8 cellular contexts compared by ENCODE assay signal in the genomic region with DNA sequence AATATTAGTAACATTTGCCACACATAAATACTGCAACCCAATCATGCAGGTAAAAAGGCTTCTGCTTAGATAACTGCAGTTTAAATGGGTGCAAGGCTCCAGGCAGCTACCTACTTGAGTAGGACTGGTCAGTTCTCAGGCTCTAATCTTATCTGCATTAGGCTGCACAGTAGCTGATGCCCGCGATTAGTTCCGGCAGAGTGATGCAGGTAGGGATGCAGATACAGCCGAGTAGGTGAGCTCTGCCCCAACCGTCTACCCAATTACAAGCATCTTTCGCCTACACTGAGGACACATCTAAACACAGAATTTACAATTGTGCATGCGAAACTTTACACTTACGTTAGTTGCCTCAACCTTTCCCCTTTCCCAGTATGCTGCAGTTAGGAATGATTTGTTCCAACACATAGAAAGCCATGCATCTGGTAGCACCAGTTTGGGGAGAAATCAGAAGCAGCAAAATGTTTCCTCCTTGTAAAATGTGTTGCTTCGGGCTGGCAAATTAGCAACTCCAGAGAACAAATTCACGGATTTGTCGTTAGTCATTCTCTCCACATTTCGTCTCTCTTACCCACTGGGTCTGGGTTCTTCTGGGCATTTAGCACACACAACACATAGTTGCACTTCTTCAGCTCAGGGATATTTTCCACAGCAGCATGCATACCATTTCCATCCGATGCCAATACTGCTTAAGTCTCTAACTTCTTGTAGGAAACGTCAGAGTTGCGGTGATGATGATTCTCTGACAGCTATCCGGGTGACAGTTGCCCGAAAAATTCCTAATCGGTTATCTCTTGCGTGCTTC. TPM values are rescaled to one million over a fixed set of nuclear protein-coding genes. Genes with fewer than 3 reads are reported as not detected.
A peak's percentile ranks its signal among the peaks of the same experiment; 100 is the strongest.
DNase-seq lines count a peak whose midpoint lies in the region; ATAC-seq, FAIRE-seq and TF ChIP-seq lines count a peak whose summit lies in the region.

No MANE protein-coding gene starts in this region.

- H3K27ac ChIP-seq in kidney (ENCODE audit: low read depth in 2 of 2, low read length in 2 of 2), result peak overlapping the region in 1 of 2 donors; percentile 51
- H3K27ac ChIP-seq in urinary bladder (ENCODE audit: low read depth), result no peak overlapping the region

- H3K36me3 ChIP-seq in kidney (ENCODE audit: control insufficient read depth in 1 of 2, insufficient read depth in 2 of 2, low read length in 2 of 2), result no peaks in the 10 kb centered on the region
- no peaks in the 10 kb centered on the region for H3K36me3 ChIP-seq in urinary bladder (ENCODE audit: insufficient read depth)
- no peaks in the 10 kb centered on the region for H3K36me3 ChIP-seq in mucosa of descending colon (ENCODE audit: low read depth)

- H3K9me3 ChIP-seq in kidney (ENCODE audit: control insufficient read depth in 1 of 2, low read length in 2 of 2) (no peaks in the 10 kb centered on the region), mucosa of descending colon (no peaks in the 10 kb centered on the region)

- H3K9ac ChIP-seq in kidney (ENCODE audit: low read length in 2 of 2), result peak overlapping the region; percentile 47 to 82

- TF ChIP-seq CTCF in kidney (IDR thresholded peaks at IDR 0.05; ENCODE audit: borderline replicate concordance, extremely low read depth, insufficient read depth), result no peak
- no peak for TF ChIP-seq CTCF in mucosa of descending colon (IDR thresholded peaks at IDR 0.05)

- peak; percentile 40 for DNase-seq in NCI-H510A treated with DMSO at 0.1 percent for 48 hours (lab: John Stamatoyannopoulos, UW)
- no peak for DNase-seq in NCI-H510A (lab: John Stamatoyannopoulos, UW)
- DNase-seq in brain pericyte (ENCODE audit: low read depth, low spot score), result peak; percentile 34
- no peak for DNase-seq in kidney
- no peak for DNase-seq in mucosa of descending colon
- DNase-seq in DMS79 (lab: John Stamatoyannopoulos, UW), result no peak

- peak overlapping the region; percentile 92 to 96 for H3K4me3 ChIP-seq in kidney (ENCODE audit: low read length in 2 of 2)
- peak overlapping the region; percentile 48 for H3K4me3 ChIP-seq in urinary bladder (ENCODE audit: low read depth, low read length)
- H3K4me3 ChIP-seq in mucosa of descending colon, result no peak overlapping the region

- no peak for FAIRE-seq in kidney (lab: Jason Lieb, UNC)

- WGBS in urinary bladder, result 1% methylated on average over 19 of the region's 19 CpGs

- H3K4me1 ChIP-seq in kidney (ENCODE audit: control insufficient read depth in 1 of 2, insufficient read depth in 1 of 2, low read depth in 1 of 2, low read length in 2 of 2) (peaks cover 5 to 9% of the 10 kb centered on the region in 2 donors), urinary bladder (ENCODE audit: insufficient read depth) (no peaks in the 10 kb centered on the region), mucosa of descending colon (ENCODE audit: low read depth) (peaks cover 11% of the 10 kb centered on the region)

- intact Hi-C loops in kidney (cut with DNase I) (no loop called here), mucosa of descending colon (cut with DNase I, micrococcal nuclease) (no loop called here)

- ATAC-seq in HG03280 (IDR thresholded peaks at IDR 0.05; ENCODE audit: unreplicated experiment), result peak; percentile 2
- no peak for ATAC-seq in mucosa of descending colon

RNA-seq across cellular contexts. Expression of gene PCDH9, which starts 0.5 kb away (rescaled TPM):
- total RNA-seq in kidney (9.5 TPM), urinary bladder (28.2 TPM), mucosa of descending colon (1 to 10 TPM in 1 of 3 donors, under 1 TPM in 2; 0.58 to 5.0 (median 0.80) TPM)
- polyA plus RNA-seq in kidney (ENCODE audit: insufficient read depth, low read depth, low replicate concordance) (1.6 TPM), urinary bladder (0.72 TPM)

Comparison
In these comparisons a context has a peak if more than half of its experiments do, and no peak if none do; other contexts are left out.
1. DNase-seq: peak in NCI-H510A treated with DMSO at 0.1 percent for 48 hours (single experiment) and brain pericyte (single experiment); none in NCI-H510A (single experiment), kidney (single experiment), mucosa of descending colon (0 of 3) and DMS79 (single experiment).